35 cellular contexts compared by ENCODE assay signal in genomic region chr15:28120359-28120640, GRCh38.
"Had no signal": no experiment of that assay in that cellular context is flagged by ENCODE, and none has a peak within 500 bp of the region (broad histone marks: within the 10 kb centered on the region; RNA-seq: fewer than 3 reads in every experiment).

No MANE protein-coding gene starts in this region.

- H3K9me3 ChIP-seq: MG63 had no signal

- H3K27me3 ChIP-seq: MG63 had no signal

- DNase-seq: Karpas-422, Kasumi-1, KBM-7, KG1, MG63, MM.1S, MV-4-11, NCI-H1048, NCI-H1092, NCI-H1092 treated with DMSO at 0.1 percent for 48 hours, NCI-H1105, NCI-H1105 treated with DMSO at 0.1 percent for 48 hours, NCI-H1417 treated with DMSO at 0.1 percent for 48 hours, NCI-H1436, NCI-H1436 treated with DMSO at 0.1 percent for 48 hours, NCI-H146, NCI-H1694, NCI-H1694 treated with DMSO at 0.1 percent for 48 hours, NCI-H187, NCI-H187 treated with DMSO at 0.1 percent for 48 hours, NCI-H1930, NCI-H2029, NCI-H2029 treated with DMSO at 0.1 percent for 48 hours, NCI-H2081, NCI-H2081 treated with DMSO at 0.1 percent for 48 hours, NCI-H2107, NCI-H2171, NCI-H2171 treated with DMSO at 0.1 percent for 48 hours, NCI-H2227 treated with DMSO at 0.1 percent for 48 hours, NCI-H226, NCI-H345, NCI-H446, NCI-H446 treated with DMSO at 0.1 percent for 48 hours, NCI-H510A had no signal

- H3K9ac ChIP-seq: KMS-11 had no signal

- H3K27ac ChIP-seq: KMS-11 had no signal

- H3K4me3 ChIP-seq: MG63 had no signal
